1 cellular context compared by ENCODE assay signal in the genomic region with DNA sequence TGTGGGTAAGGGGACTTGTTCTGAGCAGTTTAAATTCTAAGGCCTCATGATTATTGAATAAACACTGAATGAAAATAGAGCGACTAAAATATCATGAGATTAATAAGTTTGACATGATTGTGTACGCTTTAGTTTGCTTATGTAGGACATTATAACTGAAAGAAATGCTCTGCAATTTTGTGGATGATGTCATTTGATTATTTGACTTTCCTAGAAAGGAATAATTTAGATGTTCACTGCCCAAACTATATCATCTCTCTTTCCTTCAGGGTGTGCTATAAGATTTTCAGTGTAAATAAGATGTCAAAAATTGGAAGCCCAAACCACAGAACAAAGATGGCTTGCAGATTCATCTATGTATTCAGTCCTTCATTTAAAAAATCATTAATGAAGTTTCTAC.
TF ChIP-seq lines count a peak whose summit lies in the region.

No MANE protein-coding gene starts in this region.

TF ChIP-seq in HEK293, 187 proteins besides CTCF, POLR2A, EP300 and RAD21 (continued from another document):
- TF ChIP-seq ZNF514 (tag by site-specific recombination; IDR thresholded peaks at IDR 0.05) (no peak), ZNF610 (tag by site-specific recombination; IDR thresholded peaks at IDR 0.05; ENCODE audit: borderline replicate concordance) (no peak), SP3 (tag by site-specific recombination; IDR thresholded peaks at IDR 0.05) (no peak), EGR2 (tag by site-specific recombination; IDR thresholded peaks at IDR 0.05; ENCODE audit: low read depth) (no peak), ZNF629 (tag by site-specific recombination; IDR thresholded peaks at IDR 0.05) (0 out of 2 replicates have a peak, but pooled peaks have one; percentile 11), KLF1 (tag by site-specific recombination; IDR thresholded peaks at IDR 0.05) (no peak), ZNF112 (tag by site-specific recombination; IDR thresholded peaks at IDR 0.05) (no peak), ZBTB17 (tag by site-specific recombination; IDR thresholded peaks at IDR 0.05) (no peak), ZSCAN16 (tag by site-specific recombination; IDR thresholded peaks at IDR 0.05) (no peak), MEIS1 (CRISPR knock-in tag; IDR thresholded peaks at IDR 0.05; ENCODE audit: borderline replicate concordance) (no peak)
- TF ChIP-seq, protein P1, sequence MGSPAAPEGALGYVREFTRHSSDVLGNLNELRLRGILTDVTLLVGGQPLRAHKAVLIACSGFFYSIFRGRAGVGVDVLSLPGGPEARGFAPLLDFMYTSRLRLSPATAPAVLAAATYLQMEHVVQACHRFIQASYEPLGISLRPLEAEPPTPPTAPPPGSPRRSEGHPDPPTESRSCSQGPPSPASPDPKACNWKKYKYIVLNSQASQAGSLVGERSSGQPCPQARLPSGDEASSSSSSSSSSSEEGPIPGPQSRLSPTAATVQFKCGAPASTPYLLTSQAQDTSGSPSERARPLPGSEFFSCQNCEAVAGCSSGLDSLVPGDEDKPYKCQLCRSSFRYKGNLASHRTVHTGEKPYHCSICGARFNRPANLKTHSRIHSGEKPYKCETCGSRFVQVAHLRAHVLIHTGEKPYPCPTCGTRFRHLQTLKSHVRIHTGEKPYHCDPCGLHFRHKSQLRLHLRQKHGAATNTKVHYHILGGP (tag by site-specific recombination; IDR thresholded peaks at IDR 0.05): peak; percentile 90
